ENCODE assay signal across 15 cellular contexts in genomic region chr7:130351664-130352015, GRCh38. TPM values are rescaled to one million over a fixed set of nuclear protein-coding genes. Genes with fewer than 3 reads are reported as not detected.
A peak's percentile ranks its signal among the peaks of the same experiment; 100 is the strongest.
DNase-seq lines count a peak whose midpoint lies in the region; ATAC-seq and TF ChIP-seq lines count a peak whose summit lies in the region.
"Had no signal": no experiment of that assay in that cellular context is flagged by ENCODE, and none has a peak within 500 bp of the region (broad histone marks: within the 10 kb centered on the region; RNA-seq: fewer than 3 reads in every experiment).

No MANE protein-coding gene starts in this region.

- H3K56ac ChIP-seq in IMR-90 (ENCODE audit: extremely low read depth, insufficient read depth, low read length): 0 out of 2 replicates have a peak overlapping the region, but pooled peaks have one; percentile 36

- H3K23ac ChIP-seq in IMR-90 (ENCODE audit: low read depth, low read length): peak overlapping the region; percentile 67; the same call in 1 of the 2 replicates

- H2BK5ac ChIP-seq in IMR-90 (ENCODE audit: low read depth, low read length, poor library complexity, severe bottlenecking): peak overlapping the region; percentile 12

- H3K18ac ChIP-seq in IMR-90 (ENCODE audit: low read depth, low read length): peak overlapping the region; percentile 95

- TF ChIP-seq POLR2A in IMR-90 (IDR thresholded peaks at IDR 0.05; ENCODE audit: low read depth, low read length) (no peak), Peyer's patch (IDR thresholded peaks at IDR 0.05) (no peak)

- peak overlapping the region; percentile 91 for H4K91ac ChIP-seq in IMR-90 (ENCODE audit: insufficient read depth, low read depth, low read length)

- TF ChIP-seq CTCF in IMR-90 (conservative IDR thresholded peaks at IDR 0.05; ENCODE audit: low read depth, low read length) (no peak), Peyer's patch (IDR thresholded peaks at IDR 0.05) (no peak)

- H3K9me3 ChIP-seq in IMR-90 (ENCODE audit: control insufficient read depth, insufficient read depth, low read length) (no peaks in the 10 kb centered on the region), Peyer's patch (no peaks in the 10 kb centered on the region), right cardiac atrium (ENCODE audit: control insufficient read depth, low read length) (no peaks in the 10 kb centered on the region)
- H3K9me3 ChIP-seq in CD4-positive, alpha-beta memory T cell (ENCODE audit: control insufficient read depth in 1 of 2, low read length in 2 of 2): no peaks in the 10 kb centered on the region

- peaks cover 25% of the 10 kb centered on the region for H3K4me1 ChIP-seq in IMR-90 (ENCODE audit: control insufficient read depth, insufficient read depth, low read length)
- peaks cover 0 to 3% (median 0%) of the 10 kb centered on the region in 4 donors for H3K4me1 ChIP-seq in Peyer's patch
- H3K4me1 ChIP-seq in right cardiac atrium (ENCODE audit: control insufficient read depth, insufficient read depth, low read length): peaks cover 3% of the 10 kb centered on the region
- peaks cover 4% of the 10 kb centered on the region for H3K4me1 ChIP-seq in CD4-positive, alpha-beta memory T cell (ENCODE audit: insufficient read depth, low read length)

- 74% methylated on average over 4 of the region's 8 CpGs; no CpG with 5 or more reads in 1 of the 2 experiments for WGBS in IMR-90 (ENCODE audit: extremely low coverage in 2 of 2, insufficient read length in 1 of 2), 2 experiments
- 38% methylated on average over 8 of the region's 8 CpGs for WGBS in right cardiac atrium

- no peak overlapping the region for H3K9ac ChIP-seq in IMR-90 (ENCODE audit: low read depth, low read length)

- peak overlapping the region; percentile 93 for H4K5ac ChIP-seq in IMR-90 (ENCODE audit: low read depth, low read length)

- POLR2A ChIA-PET in IMR-90 (lab: Charles Lee; ENCODE audit: unreplicated experiment): no interaction called here
- POLR2A ChIA-PET in CD4-positive, alpha-beta memory T cell (lab: Charles Lee; ENCODE audit: partially characterized antibody): no interaction called here

- H4K20me1 ChIP-seq in IMR-90 (ENCODE audit: insufficient read depth, low read length): no peaks in the 10 kb centered on the region

- H2BK15ac ChIP-seq in IMR-90 (ENCODE audit: low read depth, low read length): peak overlapping the region; percentile 92; the same call in 1 of the 3 replicates

- peak overlapping the region; percentile 89; the same call in 1 of the 2 replicates for H3K27ac ChIP-seq in IMR-90 (ENCODE audit: insufficient read depth, low read length)
- peak overlapping the region in 3 of 4 donors; percentile 42 to 59 (median 52) for H3K27ac ChIP-seq in Peyer's patch
- peak overlapping the region; percentile 66 for H3K27ac ChIP-seq in right cardiac atrium (ENCODE audit: low read length)
- peak overlapping the region in 13 of 21 experiments; percentile 7 to 79 (median 62) for H3K27ac ChIP-seq in skin epidermis
- H3K27ac ChIP-seq in CD4-positive, alpha-beta memory T cell (ENCODE audit: low read depth, low read length): no peak overlapping the region

- no peaks in the 10 kb centered on the region for H3K36me3 Mint-ChIP-seq in CD4-positive, alpha-beta memory T cell
- H3K36me3 Mint-ChIP-seq in stimulated activated naive B cell treated with anti-CD40 and anti-IgM and Interleukin-4, amounts not matched to agents 10 μg/mL and 1 μg/mL and 100 μg/mL, for 72 hours: no peaks in the 10 kb centered on the region
- H3K36me3 Mint-ChIP-seq: CD14-positive monocyte, natural killer cell had no signal

- H3K4me1 Mint-ChIP-seq in CD4-positive, alpha-beta memory T cell: peaks cover 4 to 17% (median 10%) of the 10 kb centered on the region in 4 donors
- H3K4me1 Mint-ChIP-seq in stimulated activated naive B cell treated with anti-CD40 and anti-IgM and Interleukin-4, amounts not matched to agents 10 μg/mL and 1 μg/mL and 100 μg/mL, for 72 hours: no peaks in the 10 kb centered on the region
- H3K4me1 Mint-ChIP-seq: natural killer cell had no signal

- peak overlapping the region; percentile 90 for H2AK5ac ChIP-seq in IMR-90 (ENCODE audit: low read depth, low read length)

- H2AFZ ChIP-seq in IMR-90 (replicated peaks; ENCODE audit: low read length, poor library complexity): peak overlapping the region; percentile 50

- peak overlapping the region; percentile 48 for H3K14ac ChIP-seq in IMR-90 (replicated peaks; ENCODE audit: low read depth, low read length)

- DNase-seq in IMR-90 (no peak), Peyer's patch (no peak), right cardiac atrium (peak; percentile 26 to 72 (median 64))
- DNase-seq in CD4-positive, alpha-beta memory T cell: no peak
- no peak for DNase-seq in stimulated activated naive B cell treated with anti-CD40 and anti-IgM and Interleukin-4, amounts not matched to agents 10 μg/mL and 1 μg/mL and 100 μg/mL, for 72 hours
- DNase-seq: activated CD4-positive, alpha-beta T cell treated with anti-CD3 and anti-CD28 coated beads, Interleukin-2, amount 50 U/mL, for 4 hours; activated effector memory CD4-positive, alpha-beta T cell treated with anti-CD3 and anti-CD28 coated beads, Interleukin-2, amount 50 U/mL, for 16 hours; cerebellar nuclear complex; natural killer cell; NCI-H1048 had no signal

- H2BK120ac ChIP-seq in IMR-90 (ENCODE audit: low read depth, low read length): peak overlapping the region; percentile 95

- BruUV-seq in IMR-90 (replicated peaks; lab: Mats Ljungman, UMichigan): no TSS peak

- H3K4me3 Mint-ChIP-seq in CD4-positive, alpha-beta memory T cell: no peak overlapping the region
- H3K4me3 Mint-ChIP-seq in stimulated activated naive B cell treated with anti-CD40 and anti-IgM and Interleukin-4, amounts not matched to agents 10 μg/mL and 1 μg/mL and 100 μg/mL, for 72 hours: no peak overlapping the region
- H3K4me3 Mint-ChIP-seq: CD14-positive monocyte; natural killer cell; T-helper 1 cell treated with Interleukin-12 subunit alpha and Interleukin-12 subunit beta and Interleukin-4 antibody, amounts not matched to agents 30 μg/mL and 1 μg/mL, for 36 hours had no signal

- peaks cover 0 to 6% of the 10 kb centered on the region in 2 experiments; a peak in 1 of 4 replicates for H3K79me1 ChIP-seq in IMR-90 (ENCODE audit: low read depth in 1 of 2, low read length in 2 of 2)

- in situ Hi-C loops in IMR-90 (cut with MboI; ENCODE audit: low sequenced_read_pairs): no loop called here

- H3K36me3 ChIP-seq in IMR-90 (ENCODE audit: control insufficient read depth, insufficient read depth, low read length): no peaks in the 10 kb centered on the region
- H3K36me3 ChIP-seq in Peyer's patch: no peaks in the 10 kb centered on the region
- no peaks in the 10 kb centered on the region for H3K36me3 ChIP-seq in CD4-positive, alpha-beta memory T cell (ENCODE audit: insufficient read depth, low read length)

- peak overlapping the region in 1 of 7 donors; percentile 52 for H3K27ac Mint-ChIP-seq in CD4-positive, alpha-beta memory T cell
- no peak overlapping the region for H3K27ac Mint-ChIP-seq in stimulated activated naive B cell treated with anti-CD40 and anti-IgM and Interleukin-4, amounts not matched to agents 10 μg/mL and 1 μg/mL and 100 μg/mL, for 72 hours
- H3K27ac Mint-ChIP-seq: CD14-positive monocyte; natural killer cell; T-helper 1 cell treated with Interleukin-12 subunit alpha and Interleukin-12 subunit beta and Interleukin-4 antibody, amounts not matched to agents 30 μg/mL and 1 μg/mL, for 36 hours had no signal

- intact Hi-C loops in IMR-90 (cut with micrococcal nuclease): loop anchor here (10.0 kb wide), 1 partner anchor 143 kb away; the partner anchor contains the start of gene MEST
- intact Hi-C loops in right cardiac atrium (cut with DNase I): no loop called here
- intact Hi-C loops in CD4-positive, alpha-beta memory T cell (cut with micrococcal nuclease): no loop called here

- H2AK9ac ChIP-seq in IMR-90 (replicated peaks; ENCODE audit: low read depth, low read length, poor library complexity): peak overlapping the region; percentile 47

- H4K8ac ChIP-seq in IMR-90 (ENCODE audit: low read depth in 2 of 2, low read length in 2 of 2): peak overlapping the region; percentile 82 to 91; a peak in 3 of 4 replicates

- peak overlapping the region; percentile 86 for H2BK20ac ChIP-seq in IMR-90 (ENCODE audit: low read depth, low read length)

- no peak overlapping the region for H3K4me2 ChIP-seq in IMR-90 (ENCODE audit: low read depth, low read length)

- CTCF ChIA-PET in IMR-90 (lab: Yijun Ruan, JAX): no interaction called here
- CTCF ChIA-PET in CD4-positive, alpha-beta memory T cell (lab: Charles Lee; ENCODE audit: partially characterized antibody): no interaction called here

- H3K27me3 ChIP-seq in IMR-90 (ENCODE audit: control insufficient read depth, insufficient read depth, low read length) (no peaks in the 10 kb centered on the region), Peyer's patch (no peaks in the 10 kb centered on the region), right cardiac atrium (ENCODE audit: control insufficient read depth, insufficient read depth) (no peaks in the 10 kb centered on the region)
- no peaks in the 10 kb centered on the region for H3K27me3 ChIP-seq in CD4-positive, alpha-beta memory T cell (ENCODE audit: insufficient read depth, low read length)

- peaks cover 10 to 30% of the 10 kb centered on the region in 2 donors for H3K27me3 Mint-ChIP-seq in CD4-positive, alpha-beta memory T cell
- H3K27me3 Mint-ChIP-seq in stimulated activated naive B cell treated with anti-CD40 and anti-IgM and Interleukin-4, amounts not matched to agents 10 μg/mL and 1 μg/mL and 100 μg/mL, for 72 hours: peaks cover 21 to 23% of the 10 kb centered on the region in 2 donors

- H3K9me3 Mint-ChIP-seq in CD4-positive, alpha-beta memory T cell: no peaks in the 10 kb centered on the region
- no peaks in the 10 kb centered on the region for H3K9me3 Mint-ChIP-seq in stimulated activated naive B cell treated with anti-CD40 and anti-IgM and Interleukin-4, amounts not matched to agents 10 μg/mL and 1 μg/mL and 100 μg/mL, for 72 hours
- H3K9me3 Mint-ChIP-seq: natural killer cell; T-helper 1 cell treated with Interleukin-12 subunit alpha and Interleukin-12 subunit beta and Interleukin-4 antibody, amounts not matched to agents 30 μg/mL and 1 μg/mL, for 36 hours had no signal

- ATAC-seq in IMR-90 (ENCODE audit: low read depth) (no peak), right cardiac atrium (peak in 1 of 2 donors; percentile 23), HG02798 (IDR thresholded peaks at IDR 0.05; ENCODE audit: poor library complexity, unreplicated experiment) (no peak), HG03571 (IDR thresholded peaks at IDR 0.05; ENCODE audit: unreplicated experiment) (no peak)
- no peak for ATAC-seq in stimulated activated naive B cell treated with anti-CD40 and anti-IgM and Interleukin-4, amounts not matched to agents 10 μg/mL and 1 μg/mL and 100 μg/mL, for 72 hours (replicated peaks)
- ATAC-seq: natural killer cell had no signal

- dilution Hi-C loops in IMR-90 (cut with HindIII; ENCODE audit: low sequenced_read_pairs, unreplicated experiment): no loop called here

- no peak for TF ChIP-seq RAD21 in IMR-90 (IDR thresholded peaks at IDR 0.05; ENCODE audit: low read length)

- no peak overlapping the region for H3K4me3 ChIP-seq in IMR-90 (ENCODE audit: insufficient read depth, low read depth, low read length)
- no peak overlapping the region for H3K4me3 ChIP-seq in Peyer's patch
- no peak overlapping the region for H3K4me3 ChIP-seq in right cardiac atrium (ENCODE audit: low read length)
- H3K4me3 ChIP-seq in skin epidermis: no peak overlapping the region
- H3K4me3 ChIP-seq in CD4-positive, alpha-beta memory T cell (ENCODE audit: low read length in 2 of 2): no peak overlapping the region

- H3K9me1 ChIP-seq in IMR-90 (ENCODE audit: insufficient read depth, low read length): peaks cover 20% of the 10 kb centered on the region

- H3K4ac ChIP-seq in IMR-90 (ENCODE audit: low read depth, low read length): peak overlapping the region; percentile 90

RNA-seq across cellular contexts. Expression of gene CPA5, which starts 7.0 kb away (rescaled TPM):
- under 0.01 TPM in 1 of 2 replicates, not detected in the other for total RNA-seq in IMR-90 (2012; rRNA removed)
- polyA plus RNA-seq in IMR-90 (2012; rRNA removed): 0.53 and 0.86 TPM in 2 replicates
- 0.32 and 0.45 TPM in 2 replicates for polyA plus RNA-seq in IMR-90 (2012; cell fraction: cytosol; rRNA removed)
- polyA plus RNA-seq in IMR-90 (2012; cell fraction: nucleus; rRNA removed; ENCODE audit: low replicate concordance): 0.72 and 0.95 TPM in 2 replicates
- total RNA-seq in Peyer's patch: not detected
- not detected for total RNA-seq in right cardiac atrium
- not detected for polyA plus RNA-seq in right cardiac atrium
- total RNA-seq in CD4-positive, alpha-beta memory T cell: not detected
- 10 to 100 TPM; 12.3 to 23.7 TPM for polyA plus RNA-seq in CD4-positive, alpha-beta memory T cell
- total RNA-seq: natural killer cell had no signal
- polyA plus RNA-seq: CD14-positive monocyte had no signal

RNA-seq across cellular contexts. Expression of gene CPA1, which starts 28.7 kb away (rescaled TPM):
- total RNA-seq in IMR-90 (2012; rRNA removed): not detected in 2 replicates
- not detected in 2 replicates for polyA plus RNA-seq in IMR-90 (2012; rRNA removed)
- polyA plus RNA-seq in IMR-90 (2012; cell fraction: cytosol; rRNA removed): 0.07 TPM in 1 of 2 replicates, not detected in the other
- 0.26 and 0.32 TPM in 2 replicates for polyA plus RNA-seq in IMR-90 (2012; cell fraction: nucleus; rRNA removed; ENCODE audit: low replicate concordance)
- not detected for total RNA-seq in Peyer's patch
- 1 to 10 TPM in 1 of 4 donors, not detected in 3; 1.0 TPM for total RNA-seq in right cardiac atrium
- 0.36 TPM for polyA plus RNA-seq in right cardiac atrium
- not detected for total RNA-seq in CD4-positive, alpha-beta memory T cell
- polyA plus RNA-seq in CD4-positive, alpha-beta memory T cell: not detected
- total RNA-seq: natural killer cell had no signal
- polyA plus RNA-seq: CD14-positive monocyte had no signal

RNA-seq across cellular contexts. Expression of gene CPA4, which starts 58.7 kb away (rescaled TPM):
- 365 and 382 TPM in 2 replicates for total RNA-seq in IMR-90 (2012; rRNA removed)
- 287 and 316 TPM in 2 replicates for polyA plus RNA-seq in IMR-90 (2012; rRNA removed)
- 231 and 233 TPM in 2 replicates for polyA plus RNA-seq in IMR-90 (2012; cell fraction: cytosol; rRNA removed)
- 693 and 899 TPM in 2 replicates for polyA plus RNA-seq in IMR-90 (2012; cell fraction: nucleus; rRNA removed; ENCODE audit: low replicate concordance)
- total RNA-seq in Peyer's patch: not detected
- total RNA-seq in right cardiac atrium: under 1 TPM in 3 of 4 donors, not detected in 1; 0.34 to 0.84 (median 0.65) TPM
- 0.02 TPM for polyA plus RNA-seq in right cardiac atrium
- not detected for total RNA-seq in CD4-positive, alpha-beta memory T cell
- polyA plus RNA-seq in CD4-positive, alpha-beta memory T cell: not detected
- total RNA-seq: natural killer cell had no signal
- polyA plus RNA-seq: CD14-positive monocyte had no signal

Comparison
In these comparisons a context has a peak if more than half of its experiments do, and no peak if none do; other contexts are left out.
1. DNase-seq: peak in right cardiac atrium (3 of 3); none in IMR-90 (single experiment), Peyer's patch (0 of 3), CD4-positive, alpha-beta memory T cell (0 of 5) and stimulated activated naive B cell treated with anti-CD40 and anti-IgM and Interleukin-4, amounts not matched to agents 10 μg/mL and 1 μg/mL and 100 μg/mL, for 72 hours (single experiment).
2. RNA of gene CPA4, which starts 58.7 kb away (total RNA-seq): 365 to 382 TPM in IMR-90; 0.34 to 0.84 TPM in right cardiac atrium, not detected in Peyer's patch and not detected in CD4-positive, alpha-beta memory T cell; every median in the first group is over 100 times any median in the second.